In the genomic region with DNA sequence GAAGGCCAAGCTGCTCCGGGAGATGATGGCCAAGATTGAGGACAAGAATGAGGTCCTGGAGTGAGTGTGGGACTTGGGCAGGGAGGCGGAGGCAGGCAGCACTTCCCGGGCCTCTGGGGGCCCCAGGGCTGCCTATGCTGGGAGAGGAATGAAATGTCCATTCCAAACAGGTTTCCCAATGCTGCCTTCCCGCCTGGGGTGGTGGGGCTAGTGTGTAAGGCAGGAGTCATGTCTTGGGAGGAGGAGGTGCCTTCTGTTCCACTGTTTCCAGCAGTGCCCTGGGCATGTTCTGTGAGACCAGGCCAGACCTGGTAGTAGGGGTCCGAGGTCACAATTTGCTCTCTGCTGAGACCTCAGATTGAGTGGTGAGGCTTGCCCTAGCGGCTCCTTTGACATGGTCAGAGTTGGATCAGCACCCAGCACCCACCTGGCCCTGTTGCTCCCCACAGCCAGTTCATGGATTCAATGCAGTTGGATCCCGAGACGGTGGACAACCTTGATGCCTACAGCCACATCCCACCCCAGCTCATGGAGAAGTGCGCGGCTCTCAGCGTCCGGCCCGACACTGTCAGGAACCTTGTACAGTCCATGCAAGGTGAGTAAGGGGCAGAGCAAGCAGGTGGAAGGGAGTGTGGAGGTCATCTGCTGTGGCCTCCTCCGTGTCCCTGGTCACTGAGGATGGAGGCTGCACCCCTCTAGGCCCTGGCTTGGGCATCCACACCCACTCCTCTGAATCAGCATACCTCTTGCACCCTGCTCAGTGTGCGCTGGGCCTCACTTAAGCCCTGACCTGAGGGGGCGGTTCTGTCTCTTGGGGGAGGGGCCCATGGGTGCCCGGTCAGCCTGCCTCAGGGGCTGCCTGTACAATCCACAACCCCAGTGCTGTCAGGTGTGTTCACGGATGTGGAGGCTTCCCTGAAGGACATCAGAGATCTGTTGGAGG, we compare ENCODE assay signal across 16 cellular contexts. TPM values are rescaled to one million over a fixed set of nuclear protein-coding genes. Genes with fewer than 3 reads are reported as not detected.
DNase-seq lines count a peak whose midpoint lies in the region; ATAC-seq and TF ChIP-seq lines count a peak whose summit lies in the region.
"Had no signal": no experiment of that assay in that cellular context is flagged by ENCODE, and none has a peak within 500 bp of the region (broad histone marks: within the 10 kb centered on the region; RNA-seq: fewer than 3 reads in every experiment).

No MANE protein-coding gene starts in this region.

- no peaks in the 10 kb centered on the region for H3K9me3 Mint-ChIP-seq in activated naive CD4-positive, alpha-beta T cell treated with anti-CD3 and anti-CD28 coated beads, Interleukin-2, amount 50 U/mL, for 72 hours
- no peaks in the 10 kb centered on the region for H3K9me3 Mint-ChIP-seq in HFFc6
- no peaks in the 10 kb centered on the region for H3K9me3 Mint-ChIP-seq in endothelial cell (ENCODE audit: unreplicated experiment)
- no peaks in the 10 kb centered on the region for H3K9me3 Mint-ChIP-seq in stimulated activated effector memory CD8-positive, alpha-beta T cell treated with anti-CD3 and anti-CD28 coated beads, Interleukin-12 subunit alpha, Interleukin-12 subunit beta, amount 100 ng/mL, for 72 hours
- H3K9me3 Mint-ChIP-seq: CD8-positive, alpha-beta memory T cell; H9 had no signal

- TF ChIP-seq CTCF in HFFc6 (IDR thresholded peaks at IDR 0.05) (no peak), endothelial cell (IDR thresholded peaks at IDR 0.05; ENCODE audit: unreplicated experiment) (no peak)

- H3K36me3 Mint-ChIP-seq in activated naive CD4-positive, alpha-beta T cell treated with anti-CD3 and anti-CD28 coated beads, Interleukin-2, amount 50 U/mL, for 72 hours: no peaks in the 10 kb centered on the region
- H3K36me3 Mint-ChIP-seq in HFFc6 (ENCODE audit: low read depth) (peaks cover 4% of the 10 kb centered on the region; the same call in 1 of the 2 replicates), endothelial cell (ENCODE audit: low read depth, unreplicated experiment) (peaks cover 4% of the 10 kb centered on the region)
- peaks cover 60% of the 10 kb centered on the region for H3K36me3 Mint-ChIP-seq in stimulated activated effector memory CD8-positive, alpha-beta T cell treated with anti-CD3 and anti-CD28 coated beads, Interleukin-12 subunit alpha, Interleukin-12 subunit beta, amount 100 ng/mL, for 72 hours

- H3K4me1 Mint-ChIP-seq in HFFc6 (ENCODE audit: low read depth) (peaks cover 6% of the 10 kb centered on the region; the same call in 1 of the 2 replicates), endothelial cell (ENCODE audit: unreplicated experiment) (no peaks in the 10 kb centered on the region)
- peaks cover 4% of the 10 kb centered on the region for H3K4me1 Mint-ChIP-seq in stimulated activated effector memory CD8-positive, alpha-beta T cell treated with anti-CD3 and anti-CD28 coated beads, Interleukin-12 subunit alpha, Interleukin-12 subunit beta, amount 100 ng/mL, for 72 hours
- H3K4me1 Mint-ChIP-seq: H9 had no signal

- no peak overlapping the region for H3K4me3 Mint-ChIP-seq in HFFc6
- H3K4me3 Mint-ChIP-seq in endothelial cell (ENCODE audit: unreplicated experiment): peak overlapping the region; percentile 44
- no peak overlapping the region for H3K4me3 Mint-ChIP-seq in stimulated activated effector memory CD8-positive, alpha-beta T cell treated with anti-CD3 and anti-CD28 coated beads, Interleukin-12 subunit alpha, Interleukin-12 subunit beta, amount 100 ng/mL, for 72 hours
- H3K4me3 Mint-ChIP-seq: CD8-positive, alpha-beta memory T cell; H9 had no signal

- peaks cover 7% of the 10 kb centered on the region for H3K27me3 Mint-ChIP-seq in HFFc6 (ENCODE audit: insufficient read depth)
- H3K27me3 Mint-ChIP-seq in endothelial cell (ENCODE audit: unreplicated experiment): peaks cover 9% of the 10 kb centered on the region
- H3K27me3 Mint-ChIP-seq: CD8-positive, alpha-beta memory T cell had no signal

- no peak for ATAC-seq in activated naive CD4-positive, alpha-beta T cell treated with anti-CD3 and anti-CD28 coated beads, Interleukin-2, amount 50 U/mL, for 72 hours
- ATAC-seq in stimulated activated effector memory CD8-positive, alpha-beta T cell treated with anti-CD3 and anti-CD28 coated beads, Interleukin-12 subunit alpha, Interleukin-12 subunit beta, amount 100 ng/mL, for 72 hours: no peak
- ATAC-seq in GM21390 (IDR thresholded peaks at IDR 0.05; ENCODE audit: unreplicated experiment): no peak

- no peak for DNase-seq in activated naive CD4-positive, alpha-beta T cell treated with anti-CD3 and anti-CD28 coated beads, Interleukin-2, amount 50 U/mL, for 72 hours (ENCODE audit: low spot score in 2 of 2)
- no peak for DNase-seq in activated naive CD4-positive, alpha-beta T cell (lab: John Stamatoyannopoulos, UW)
- DNase-seq in HFFc6: no peak
- no peak for DNase-seq in endothelial cell (ENCODE audit: low spot score)
- DNase-seq in stimulated activated effector memory CD8-positive, alpha-beta T cell treated with anti-CD3 and anti-CD28 coated beads, Interleukin-12 subunit alpha, Interleukin-12 subunit beta, amount 100 ng/mL, for 72 hours (ENCODE audit: low spot score in 2 of 2): no peak
- no peak for DNase-seq in HCEC 1CT
- no peak for DNase-seq in NCI-H146 (lab: John Stamatoyannopoulos, UW)
- DNase-seq: BE2C; CD8-positive, alpha-beta memory T cell; H9; Kasumi-1; NCI-H2029; NCI-H510A; NCI-H82; SHP77 had no signal

- peak overlapping the region; percentile 34 to 63 for H3K27ac Mint-ChIP-seq in activated naive CD4-positive, alpha-beta T cell treated with anti-CD3 and anti-CD28 coated beads, Interleukin-2, amount 50 U/mL, for 72 hours
- H3K27ac Mint-ChIP-seq in HFFc6 (0 out of 2 replicates have a peak overlapping the region, but pooled peaks have one; percentile 19), endothelial cell (ENCODE audit: unreplicated experiment) (peak overlapping the region; percentile 73)
- H3K27ac Mint-ChIP-seq in stimulated activated effector memory CD8-positive, alpha-beta T cell treated with anti-CD3 and anti-CD28 coated beads, Interleukin-12 subunit alpha, Interleukin-12 subunit beta, amount 100 ng/mL, for 72 hours: peak overlapping the region; percentile 64

RNA-seq across cellular contexts. Expression of gene PTPN23, which starts 27.3 kb away (rescaled TPM):
- total RNA-seq in activated naive CD4-positive, alpha-beta T cell treated with anti-CD3 and anti-CD28 coated beads, Interleukin-2, amount 50 U/mL, for 72 hours: 10 to 100 TPM; 29.4 to 29.9 TPM
- total RNA-seq in HFFc6 (2021; fragmentation: NEBNext Ultra II Directional; extraction: Animal tissue kit (Norgen Biotek cat#: 25700)): 10 to 100 TPM; 43.1 to 50.0 (median 48.6) TPM
- 47.8 TPM for total RNA-seq in endothelial cell (ENCODE audit: unreplicated experiment)

Comparison
In these comparisons a context has a peak if more than half of its experiments do, and no peak if none do; other contexts are left out.
1. H3K27ac Mint-ChIP-seq: peak in every context shown above with its lines; median percentile 73 in endothelial cell; 64 in stimulated activated effector memory CD8-positive, alpha-beta T cell treated with anti-CD3 and anti-CD28 coated beads, Interleukin-12 subunit alpha, Interleukin-12 subunit beta, amount 100 ng/mL, for 72 hours; 48 in activated naive CD4-positive, alpha-beta T cell treated with anti-CD3 and anti-CD28 coated beads, Interleukin-2, amount 50 U/mL, for 72 hours; 19 in HFFc6.